ENCODE assay signal across 8 cellular contexts in genomic region chr18:48975221-48975816, GRCh38. TPM values are rescaled to one million over a fixed set of nuclear protein-coding genes. Genes with fewer than 3 reads are reported as not detected.
DNase-seq lines count a peak whose midpoint lies in the region; ATAC-seq and TF ChIP-seq lines count a peak whose summit lies in the region.

No MANE protein-coding gene starts in this region.

- H4K8ac ChIP-seq in IMR-90 (ENCODE audit: low read depth in 2 of 2, low read length in 2 of 2), result peak overlapping the region; percentile 90 to 92

- CTCF ChIA-PET in IMR-90 (lab: Yijun Ruan, JAX), result no interaction called here

- H2BK15ac ChIP-seq in IMR-90 (ENCODE audit: low read depth, low read length), result peak overlapping the region; percentile 48; the same call in 1 of the 3 replicates

- TF ChIP-seq CTCF in IMR-90 (conservative IDR thresholded peaks at IDR 0.05; ENCODE audit: low read depth, low read length) (no peak), choroid plexus epithelial cell (conservative IDR thresholded peaks at IDR 0.05; ENCODE audit: low read depth, low read length) (no peak)

- peak overlapping the region; percentile 82 for H3K23ac ChIP-seq in IMR-90 (ENCODE audit: low read depth, low read length)

- H3K79me1 ChIP-seq in IMR-90 (ENCODE audit: low read depth in 1 of 2, low read length in 2 of 2), result peaks cover 0 to 10% of the 10 kb centered on the region in 2 experiments; a peak in 2 of 4 replicates

- peaks cover 16% of the 10 kb centered on the region for H3K4me1 ChIP-seq in IMR-90 (ENCODE audit: control insufficient read depth, insufficient read depth, low read length)
- H3K4me1 ChIP-seq in mucosa of rectum (ENCODE audit: control insufficient read depth in 2 of 2, insufficient read depth in 2 of 2, low read length in 2 of 2), result peaks cover 7 to 35% of the 10 kb centered on the region in 2 donors

- in situ Hi-C loops in IMR-90 (cut with MboI; ENCODE audit: low sequenced_read_pairs), result no loop called here

- POLR2A ChIA-PET in IMR-90 (lab: Charles Lee; ENCODE audit: unreplicated experiment), result interaction anchor here (0.5 kb wide), 1 partner anchor 10 kb away, joined by 9 read pairs; no protein-coding TSS in a partner anchor

- H3K9me3 ChIP-seq in IMR-90 (ENCODE audit: control insufficient read depth, insufficient read depth, low read length) (no peaks in the 10 kb centered on the region), mucosa of rectum (ENCODE audit: control insufficient read depth in 2 of 2, low read length in 2 of 2) (no peaks in the 10 kb centered on the region)

- peak overlapping the region; percentile 44 for H3K56ac ChIP-seq in IMR-90 (ENCODE audit: extremely low read depth, insufficient read depth, low read length)

- H3K4me2 ChIP-seq in IMR-90 (ENCODE audit: low read depth, low read length), result peak overlapping the region; percentile 55

- H3K9ac ChIP-seq in IMR-90 (ENCODE audit: low read depth, low read length), result peak overlapping the region; percentile 76
- peak overlapping the region; percentile 60 to 65 for H3K9ac ChIP-seq in mucosa of rectum (ENCODE audit: low read depth in 1 of 2, low read length in 2 of 2)

- peak; percentile 47 for ATAC-seq in IMR-90 (ENCODE audit: low read depth)

- H2BK20ac ChIP-seq in IMR-90 (ENCODE audit: low read depth, low read length), result peak overlapping the region; percentile 9; the same call in 1 of the 2 replicates

- no TSS peak for BruUV-seq in IMR-90 (replicated peaks; lab: Mats Ljungman, UMichigan)

- H3K27me3 ChIP-seq in IMR-90 (ENCODE audit: control insufficient read depth, insufficient read depth, low read length) (no peaks in the 10 kb centered on the region), mucosa of rectum (ENCODE audit: control insufficient read depth in 2 of 2, insufficient read depth in 2 of 2, low read length in 2 of 2) (no peaks in the 10 kb centered on the region)

- no peak for TF ChIP-seq RAD21 in IMR-90 (IDR thresholded peaks at IDR 0.05; ENCODE audit: low read length)

- peak overlapping the region; percentile 90 for H3K4ac ChIP-seq in IMR-90 (ENCODE audit: low read depth, low read length)

- peaks cover 11% of the 10 kb centered on the region for H3K9me1 ChIP-seq in IMR-90 (ENCODE audit: insufficient read depth, low read length)

- H3K4me3 ChIP-seq in IMR-90 (ENCODE audit: insufficient read depth, low read depth, low read length), result peak overlapping the region; percentile 76
- H3K4me3 ChIP-seq in choroid plexus epithelial cell (ENCODE audit: low read depth, low read length), result peak overlapping the region; percentile 66
- peak overlapping the region; percentile 68 to 69 for H3K4me3 ChIP-seq in mucosa of rectum (ENCODE audit: low read length in 2 of 2)

- H3K14ac ChIP-seq in IMR-90 (replicated peaks; ENCODE audit: low read depth, low read length), result peak overlapping the region; percentile 61

- no peak for TF ChIP-seq POLR2A in IMR-90 (IDR thresholded peaks at IDR 0.05; ENCODE audit: low read depth, low read length)

- peak overlapping the region; percentile 51 for H3K18ac ChIP-seq in IMR-90 (ENCODE audit: low read depth, low read length)

- dilution Hi-C loops in IMR-90 (cut with HindIII; ENCODE audit: low sequenced_read_pairs, unreplicated experiment), result no loop called here

- no peaks in the 10 kb centered on the region for H3K36me3 ChIP-seq in IMR-90 (ENCODE audit: control insufficient read depth, insufficient read depth, low read length)
- H3K36me3 ChIP-seq in mucosa of rectum (ENCODE audit: control insufficient read depth in 2 of 2, insufficient read depth in 2 of 2, low read length in 2 of 2), result no peaks in the 10 kb centered on the region

- H2AFZ ChIP-seq in IMR-90 (replicated peaks; ENCODE audit: low read length, poor library complexity), result peak overlapping the region; percentile 94

- peak overlapping the region; percentile 78 for H4K91ac ChIP-seq in IMR-90 (ENCODE audit: insufficient read depth, low read depth, low read length)

- DNase-seq in NCI-H146 (lab: John Stamatoyannopoulos, UW) (peak; percentile 58), NCI-H146 treated with DMSO at 0.1 percent for 48 hours (lab: John Stamatoyannopoulos, UW; ENCODE audit: unreplicated experiment) (no peak), IMR-90 (no peak), choroid plexus epithelial cell (ENCODE audit: low read depth) (no peak), NOMO-1 treated with dmso at 0.1 percent for 144 hours (lab: John Stamatoyannopoulos, UW; ENCODE audit: unreplicated experiment) (no peak), NCI-H2196 treated with DMSO at 0.1 percent for 48 hours (lab: John Stamatoyannopoulos, UW; ENCODE audit: unreplicated experiment) (no peak)
- no peak for DNase-seq in stimulated activated CD4-positive, alpha-beta T cell treated with anti-CD3 and anti-CD28 coated beads, Interleukin-1b, Interleukin-23, amount 100 ng/mL, for 48 hours

- intact Hi-C loops in IMR-90 (cut with micrococcal nuclease), result no loop called here

- peak overlapping the region; percentile 81 for H2BK5ac ChIP-seq in IMR-90 (ENCODE audit: low read depth, low read length, poor library complexity, severe bottlenecking)

- peak overlapping the region; percentile 84 for H4K5ac ChIP-seq in IMR-90 (ENCODE audit: low read depth, low read length)

- peak overlapping the region; percentile 78 for H3K27ac ChIP-seq in IMR-90 (ENCODE audit: insufficient read depth, low read length)
- peak overlapping the region; percentile 53 to 75 for H3K27ac ChIP-seq in mucosa of rectum (ENCODE audit: low read depth in 2 of 2, low read length in 2 of 2)

- H4K20me1 ChIP-seq in IMR-90 (ENCODE audit: insufficient read depth, low read length), result no peaks in the 10 kb centered on the region

- H2AK5ac ChIP-seq in IMR-90 (ENCODE audit: low read depth, low read length), result peak overlapping the region; percentile 83

- peak overlapping the region; percentile 78 for H2BK120ac ChIP-seq in IMR-90 (ENCODE audit: low read depth, low read length)

- WGBS in IMR-90 (ENCODE audit: extremely low coverage in 2 of 2, insufficient read length in 1 of 2), 2 experiments, result 6% methylated on average over 17 of the region's 56 CpGs; no CpG with 5 or more reads in 1 of the 2 experiments

- H2AK9ac ChIP-seq in IMR-90 (replicated peaks; ENCODE audit: low read depth, low read length, poor library complexity), result peak overlapping the region; percentile 96

TF ChIP-seq in IMR-90, 13 proteins besides CTCF, POLR2A, EP300 and RAD21:
- TF ChIP-seq NFE2L2 (IDR thresholded peaks at IDR 0.05; ENCODE audit: low read depth, low read length) (no peak), FOS (IDR thresholded peaks at IDR 0.05; ENCODE audit: low read depth, low read length) (no peak), BHLHE40 (IDR thresholded peaks at IDR 0.05; ENCODE audit: low read depth, low read length) (peak; percentile 90; the same call in 1 of the 2 replicates)

RNA-seq across cellular contexts. Expression of gene SMAD7, which starts 24.6 kb away (rescaled TPM):
- total RNA-seq in IMR-90 (2012; rRNA removed), result 13.3 and 15.8 TPM in 2 replicates
- 17.6 and 17.9 TPM in 2 replicates for polyA plus RNA-seq in IMR-90 (2012; rRNA removed)
- 8.3 and 14.6 TPM in 2 replicates for polyA plus RNA-seq in IMR-90 (2012; cell fraction: cytosol; rRNA removed)
- 22.6 and 22.9 TPM in 2 replicates for polyA plus RNA-seq in IMR-90 (2012; cell fraction: nucleus; rRNA removed; ENCODE audit: low replicate concordance)
